ENCODE assay signal across 8 cellular contexts in the genomic region with DNA sequence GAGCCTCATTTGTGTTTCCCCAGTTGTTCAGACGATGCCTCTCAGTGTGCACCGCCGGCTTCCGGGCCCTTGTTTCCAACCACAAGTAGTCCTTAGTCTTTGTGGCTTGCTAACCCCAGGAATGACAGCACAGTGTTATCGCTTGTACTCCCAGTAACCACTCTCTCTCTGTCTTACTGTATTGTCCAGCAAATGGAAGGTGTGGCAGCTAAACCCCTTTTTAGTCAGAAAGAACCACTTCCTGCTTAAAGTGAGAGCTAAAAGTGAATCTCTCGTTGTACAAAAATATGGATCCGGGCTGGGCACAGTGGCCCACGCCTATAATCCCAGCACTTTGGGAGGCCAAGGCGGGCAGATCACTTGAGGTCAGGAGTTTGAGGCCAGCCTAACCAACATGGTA.
DNase-seq lines count a peak whose midpoint lies in the region; ATAC-seq, FAIRE-seq and TF ChIP-seq lines count a peak whose summit lies in the region.

No MANE protein-coding gene starts in this region.

- H3K36me3 ChIP-seq in endodermal cell (ENCODE audit: control insufficient read depth, insufficient read depth, low read length) = no peaks in the 10 kb centered on the region

- no peaks in the 10 kb centered on the region for H3K9me3 ChIP-seq in endodermal cell (ENCODE audit: control insufficient read depth, low read length)

- no peaks in the 10 kb centered on the region for H3K36me3 Mint-ChIP-seq in endodermal cell (ENCODE audit: low read depth)

- no peak overlapping the region for H3K4me3 Mint-ChIP-seq in endodermal cell

- H3K27ac Mint-ChIP-seq in endodermal cell = no peak overlapping the region

- peaks cover 7% of the 10 kb centered on the region for H3K4me1 ChIP-seq in endodermal cell (ENCODE audit: control insufficient read depth, insufficient read depth, low read length)

- FAIRE-seq in HTR-8/SVneo (lab: Jason Lieb, UNC) = no peak

- no peaks in the 10 kb centered on the region for H3K9me3 Mint-ChIP-seq in endodermal cell

- 82 to 93% methylated on average over 9 of the region's 9 CpGs for WGBS in endodermal cell (ENCODE audit: insufficient coverage in 1 of 2, insufficient read length in 1 of 2), 2 experiments

- peak; percentile 82 for ATAC-seq in GM18870 (IDR thresholded peaks at IDR 0.05; ENCODE audit: unreplicated experiment)
- peak; percentile 71 for ATAC-seq in HG03097 (IDR thresholded peaks at IDR 0.05; ENCODE audit: low FRiP score, unreplicated experiment)

- H3K27me3 Mint-ChIP-seq in endodermal cell (ENCODE audit: insufficient read depth) = no peaks in the 10 kb centered on the region

- DNase-seq in activated CD4-positive, CD25-positive, alpha-beta regulatory T cell treated with anti-CD3 and anti-CD28 coated beads, Interleukin-2, amount 50 U/mL, for 72 hours = peak; percentile 36
- DNase-seq in endodermal cell (peak; percentile 19), HTR-8/SVneo (ENCODE audit: insufficient read length, low spot score) (no peak), DMS153 (lab: John Stamatoyannopoulos, UW) (no peak), NOMO-1 treated with dmso at 0.1 percent for 144 hours (lab: John Stamatoyannopoulos, UW; ENCODE audit: unreplicated experiment) (no peak), NOMO-1 treated with DMSO at 0.1 percent for 48 hours (lab: John Stamatoyannopoulos, UW; ENCODE audit: unreplicated experiment) (no peak)

- H3K4me1 Mint-ChIP-seq in endodermal cell = peaks cover 37% of the 10 kb centered on the region

- H3K4me3 ChIP-seq in endodermal cell (ENCODE audit: low read length) = no peak overlapping the region

- TF ChIP-seq CTCF in endodermal cell (conservative IDR thresholded peaks at IDR 0.05) = no peak

- no peaks in the 10 kb centered on the region for H3K27me3 ChIP-seq in endodermal cell (ENCODE audit: control insufficient read depth, insufficient read depth, low read length, poor library complexity, severe bottlenecking)

- H3K9ac ChIP-seq in endodermal cell (ENCODE audit: extremely low read depth, low read length, poor library complexity, severe bottlenecking) = no peak overlapping the region

- H3K27ac ChIP-seq in endodermal cell (ENCODE audit: low read depth, low read length) = no peak overlapping the region

Comparison
In these comparisons a context has a peak if more than half of its experiments do, and no peak if none do; other contexts are left out.
1. DNase-seq: peak in activated CD4-positive, CD25-positive, alpha-beta regulatory T cell treated with anti-CD3 and anti-CD28 coated beads, Interleukin-2, amount 50 U/mL, for 72 hours (single experiment) and endodermal cell (single experiment); none in HTR-8/SVneo (single experiment), DMS153 (single experiment), NOMO-1 treated with dmso at 0.1 percent for 144 hours (single experiment) and NOMO-1 treated with DMSO at 0.1 percent for 48 hours (single experiment).